In the genomic region with DNA sequence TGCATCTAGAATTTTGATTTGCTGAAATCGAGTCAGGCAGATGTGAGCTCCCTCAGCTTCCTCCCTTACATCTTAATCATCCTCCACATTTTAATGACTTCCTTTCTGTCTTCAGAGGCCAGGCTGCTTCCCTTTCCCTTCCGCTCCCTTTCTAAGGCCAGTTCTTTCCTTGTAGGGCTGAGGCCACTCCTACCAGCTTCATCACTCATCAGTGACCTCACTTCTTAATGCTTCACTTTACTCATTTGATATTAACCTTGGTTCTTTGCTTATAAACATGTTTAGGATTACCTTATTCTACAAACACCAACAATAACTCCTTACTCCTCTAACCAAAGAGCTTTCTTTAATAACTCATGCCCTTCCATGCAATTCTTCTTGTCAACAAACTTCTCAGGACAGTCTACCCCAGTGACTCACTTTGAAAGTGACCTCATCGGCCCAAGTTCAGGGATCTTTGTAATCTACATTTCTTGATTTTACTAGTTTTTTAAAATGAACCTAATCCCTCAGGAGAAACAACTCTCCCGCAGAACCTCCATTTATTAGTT, we compare ENCODE assay signal across 12 cellular contexts. TPM values are rescaled to one million over a fixed set of nuclear protein-coding genes. Genes with fewer than 3 reads are reported as not detected.
DNase-seq lines count a peak whose midpoint lies in the region; ATAC-seq and TF ChIP-seq lines count a peak whose summit lies in the region.
"Had no signal": no experiment of that assay in that cellular context is flagged by ENCODE, and none has a peak within 500 bp of the region (broad histone marks: within the 10 kb centered on the region; RNA-seq: fewer than 3 reads in every experiment).

No MANE protein-coding gene starts in this region.

- CTCF ChIA-PET in activated CD8-positive, alpha-beta T cell treated with anti-CD3 and anti-CD28 coated beads for 36 hours (lab: Charles Lee) = no interaction called here
- CTCF ChIA-PET in activated CD8-positive, alpha-beta T cell treated with anti-CD3 and anti-CD28 coated beads, Interleukin-2, amount 10 ng/mL, durations not matched to agents 7 days and 5 days (lab: Charles Lee) = interaction anchor here (1.0 kb wide), 1 partner anchor 104 kb away, joined by 3 read pairs; no protein-coding TSS in a partner anchor

- intact Hi-C loops in activated CD8-positive, alpha-beta T cell treated with anti-CD3 and anti-CD28 coated beads for 36 hours (cut with micrococcal nuclease) = no loop called here
- intact Hi-C loops in transverse colon (cut with DNase I; ENCODE audit: low total_unique reads) (no loop called here), testis (cut with DNase I; ENCODE audit: low total_unique reads) (no loop called here)

- no peak for DNase-seq in activated CD8-positive, alpha-beta T cell treated with anti-CD3 and anti-CD28 coated beads for 36 hours
- DNase-seq in activated CD8-positive, alpha-beta T cell treated with anti-CD3 and anti-CD28 coated beads, Interleukin-2, amount 10 ng/mL, durations not matched to agents 7 days and 5 days = no peak
- DNase-seq in LoVo (ENCODE audit: low spot score) (peak; percentile 15), choroid plexus epithelial cell (ENCODE audit: low read depth) (peak; percentile 38), skeletal muscle cell (ENCODE audit: low read depth) (peak; percentile 18), transverse colon (no peak), testis (no peak)
- no peak for DNase-seq in effector CD4-positive, alpha-beta T cell
- DNase-seq: ACHN; stimulated activated CD4-positive, alpha-beta T cell treated with anti-CD3 and anti-CD28 coated beads, Interleukin-4, amount 100 ng/mL, for 4 hours had no signal

- H3K27me3 Mint-ChIP-seq in activated CD8-positive, alpha-beta T cell treated with anti-CD3 and anti-CD28 coated beads for 36 hours = peaks cover 13% of the 10 kb centered on the region
- peaks cover 5% of the 10 kb centered on the region for H3K27me3 Mint-ChIP-seq in activated CD8-positive, alpha-beta T cell treated with anti-CD3 and anti-CD28 coated beads, Interleukin-2, amount 10 ng/mL, durations not matched to agents 7 days and 5 days (ENCODE audit: low read depth)

- H3K9me3 ChIP-seq in transverse colon (no peaks in the 10 kb centered on the region), testis (no peaks in the 10 kb centered on the region)

- H3K27ac Mint-ChIP-seq in activated CD8-positive, alpha-beta T cell treated with anti-CD3 and anti-CD28 coated beads for 36 hours = peak overlapping the region; percentile 4
- no peak overlapping the region for H3K27ac Mint-ChIP-seq in activated CD8-positive, alpha-beta T cell treated with anti-CD3 and anti-CD28 coated beads, Interleukin-2, amount 10 ng/mL, durations not matched to agents 7 days and 5 days

- in situ Hi-C loops in transverse colon (cut with MboI; ENCODE audit: low pct_ligation_motif_present in 1 of 4, low pct_unique_long_range_greater_than_20kb in 1 of 4, low sequenced_read_pairs in 3 of 4) = loop anchor here in 1 of 4 donors (10.0 kb wide), 1 partner anchor 453 kb away; a partner anchor contains a TSS

- 60 to 67% methylated on average over 4 of the region's 4 CpGs for WGBS in transverse colon (ENCODE audit: low coverage in 1 of 2), 2 donors
- WGBS in testis, 2 donors = 76 to 77% methylated on average over 4 of the region's 4 CpGs

- no peak for ATAC-seq in activated CD8-positive, alpha-beta T cell treated with anti-CD3 and anti-CD28 coated beads for 36 hours
- no peak for ATAC-seq in activated CD8-positive, alpha-beta T cell treated with anti-CD3 and anti-CD28 coated beads, Interleukin-2, amount 10 ng/mL, durations not matched to agents 7 days and 5 days

- H3K9me3 Mint-ChIP-seq in activated CD8-positive, alpha-beta T cell treated with anti-CD3 and anti-CD28 coated beads for 36 hours = no peaks in the 10 kb centered on the region
- no peaks in the 10 kb centered on the region for H3K9me3 Mint-ChIP-seq in activated CD8-positive, alpha-beta T cell treated with anti-CD3 and anti-CD28 coated beads, Interleukin-2, amount 10 ng/mL, durations not matched to agents 7 days and 5 days (ENCODE audit: insufficient read depth)

- TF ChIP-seq EP300 in transverse colon (IDR thresholded peaks at IDR 0.05; ENCODE audit: low read depth) = no peak

- TF ChIP-seq POLR2A in transverse colon (IDR thresholded peaks at IDR 0.05) (no peak), testis (IDR thresholded peaks at IDR 0.05) (no peak)

- H3K4me1 ChIP-seq in transverse colon (peaks cover 4 to 13% (median 5%) of the 10 kb centered on the region in 4 donors), testis (no peaks in the 10 kb centered on the region)

- no peak for TF ChIP-seq CTCF in activated CD8-positive, alpha-beta T cell treated with anti-CD3 and anti-CD28 coated beads for 36 hours (IDR thresholded peaks at IDR 0.05)
- TF ChIP-seq CTCF in choroid plexus epithelial cell (conservative IDR thresholded peaks at IDR 0.05; ENCODE audit: low read depth, low read length) = no peak
- TF ChIP-seq CTCF in transverse colon (IDR thresholded peaks at IDR 0.05) = no peak
- TF ChIP-seq CTCF in testis (IDR thresholded peaks at IDR 0.05) = no peak

- POLR2A ChIA-PET in activated CD8-positive, alpha-beta T cell treated with anti-CD3 and anti-CD28 coated beads for 36 hours (lab: Charles Lee) = interaction anchor here (0.6 to 0.8 kb wide), 2 partner anchors 125 to 250 kb away, joined by 3 read pairs; no protein-coding TSS in a partner anchor
- POLR2A ChIA-PET in activated CD8-positive, alpha-beta T cell treated with anti-CD3 and anti-CD28 coated beads, Interleukin-2, amount 10 ng/mL, durations not matched to agents 7 days and 5 days (lab: Charles Lee) = no interaction called here

- peaks cover 19% of the 10 kb centered on the region for H3K4me1 Mint-ChIP-seq in activated CD8-positive, alpha-beta T cell treated with anti-CD3 and anti-CD28 coated beads for 36 hours (ENCODE audit: low read depth)
- peaks cover 19% of the 10 kb centered on the region for H3K4me1 Mint-ChIP-seq in activated CD8-positive, alpha-beta T cell treated with anti-CD3 and anti-CD28 coated beads, Interleukin-2, amount 10 ng/mL, durations not matched to agents 7 days and 5 days (ENCODE audit: low read depth)

- H3K27ac ChIP-seq in transverse colon (peak overlapping the region in 1 of 4 donors; percentile 8), testis (no peak overlapping the region)

- no peak overlapping the region for H3K4me3 Mint-ChIP-seq in activated CD8-positive, alpha-beta T cell treated with anti-CD3 and anti-CD28 coated beads for 36 hours
- H3K4me3 Mint-ChIP-seq in activated CD8-positive, alpha-beta T cell treated with anti-CD3 and anti-CD28 coated beads, Interleukin-2, amount 10 ng/mL, durations not matched to agents 7 days and 5 days = no peak overlapping the region

- no peaks in the 10 kb centered on the region for H3K27me3 ChIP-seq in transverse colon
- no peaks in the 10 kb centered on the region for H3K27me3 ChIP-seq in testis

- H3K4me3 ChIP-seq in choroid plexus epithelial cell (ENCODE audit: low read depth, low read length) (no peak overlapping the region), skeletal muscle cell (ENCODE audit: low read depth, low read length) (no peak overlapping the region), transverse colon (no peak overlapping the region), testis (no peak overlapping the region)

- H3K36me3 ChIP-seq in transverse colon = no peaks in the 10 kb centered on the region
- no peaks in the 10 kb centered on the region for H3K36me3 ChIP-seq in testis (ENCODE audit: low read depth, missing control alignments)

- no peaks in the 10 kb centered on the region for H3K36me3 Mint-ChIP-seq in activated CD8-positive, alpha-beta T cell treated with anti-CD3 and anti-CD28 coated beads for 36 hours (ENCODE audit: low read depth)
- no peaks in the 10 kb centered on the region for H3K36me3 Mint-ChIP-seq in activated CD8-positive, alpha-beta T cell treated with anti-CD3 and anti-CD28 coated beads, Interleukin-2, amount 10 ng/mL, durations not matched to agents 7 days and 5 days (ENCODE audit: low read depth)

RNA-seq across cellular contexts. Expression of a gene that starts 23.9 kb away (rescaled TPM):
- total RNA-seq in activated CD8-positive, alpha-beta T cell treated with anti-CD3 and anti-CD28 coated beads for 36 hours = not detected
- under 1 TPM in 1 of 2 experiments, not detected in 1; 0.16 TPM for total RNA-seq in activated CD8-positive, alpha-beta T cell treated with anti-CD3 and anti-CD28 coated beads, Interleukin-2, amount 10 ng/mL, durations not matched to agents 7 days and 5 days
- total RNA-seq in transverse colon (10 to 100 TPM; 13.8 to 27.7 (median 21.5) TPM), testis (1 to 10 TPM; 3.2 TPM)
- polyA plus RNA-seq in testis (ENCODE audit: insufficient read depth, low read depth, low replicate concordance) = 1.4 TPM
- total RNA-seq: dermis microvascular lymphatic vessel endothelial cell, SK-MEL-5 had no signal

RNA-seq across cellular contexts. Expression of a gene that starts 57.1 kb away (rescaled TPM):
- under 1 TPM; 0.43 to 0.52 TPM for total RNA-seq in activated CD8-positive, alpha-beta T cell treated with anti-CD3 and anti-CD28 coated beads for 36 hours
- 1 to 10 TPM in 1 of 2 experiments, under 1 TPM in 1; 0.95 to 1.5 TPM for total RNA-seq in activated CD8-positive, alpha-beta T cell treated with anti-CD3 and anti-CD28 coated beads, Interleukin-2, amount 10 ng/mL, durations not matched to agents 7 days and 5 days
- total RNA-seq in transverse colon (1 to 10 TPM in 3 of 4 donors, not detected in 1; 1.4 to 4.6 (median 2.2) TPM), testis (1 to 10 TPM; 3.2 to 4.5 TPM)
- polyA plus RNA-seq in testis (ENCODE audit: insufficient read depth, low read depth, low replicate concordance) = 3.4 TPM
- total RNA-seq: dermis microvascular lymphatic vessel endothelial cell, SK-MEL-5 had no signal

Comparison
In these comparisons a context has a peak if more than half of its experiments do, and no peak if none do; other contexts are left out.
1. DNase-seq: peak in LoVo (single experiment), choroid plexus epithelial cell (single experiment) and skeletal muscle cell (single experiment); none in activated CD8-positive, alpha-beta T cell treated with anti-CD3 and anti-CD28 coated beads for 36 hours (single experiment), activated CD8-positive, alpha-beta T cell treated with anti-CD3 and anti-CD28 coated beads, Interleukin-2, amount 10 ng/mL, durations not matched to agents 7 days and 5 days (single experiment), effector CD4-positive, alpha-beta T cell (single experiment), transverse colon (single experiment) and testis (single experiment).